In genomic region chr17:9875441-9875840, GRCh38 we compare ENCODE assay signal across 13 cellular contexts. TPM values are rescaled to one million over a fixed set of nuclear protein-coding genes. Genes with fewer than 3 reads are reported as not detected.
DNase-seq lines count a peak whose midpoint lies in the region; ATAC-seq and TF ChIP-seq lines count a peak whose summit lies in the region.
"Had no signal": no experiment of that assay in that cellular context is flagged by ENCODE, and none has a peak within 500 bp of the region (broad histone marks: within the 10 kb centered on the region; RNA-seq: fewer than 3 reads in every experiment).

No MANE protein-coding gene starts in this region.

- no peak overlapping the region for H2BK15ac ChIP-seq in mesendoderm (replicated peaks; ENCODE audit: low read depth)

- H3K27me3 ChIP-seq in duodenal mucosa (ENCODE audit: control insufficient read depth in 1 of 2, insufficient read depth in 2 of 2, low read length in 2 of 2) = no peaks in the 10 kb centered on the region
- H3K27me3 ChIP-seq in mesendoderm (ENCODE audit: insufficient read depth, low read length, poor library complexity) = no peaks in the 10 kb centered on the region
- H3K27me3 ChIP-seq: BE2C had no signal

- DNase-seq in AG10803 (ENCODE audit: low read depth) (peak; percentile 81), LoVo (ENCODE audit: low spot score) (peak; percentile 91), mesendoderm (peak; percentile 58), SHP77 (lab: John Stamatoyannopoulos, UW) (no peak), epidermal melanocyte (ENCODE audit: insufficient read length, low spot score) (no peak), GM13976 (ENCODE audit: low spot score) (no peak)
- DNase-seq: BE2C, cerebellar nuclear complex, NCI-H2029 had no signal

- H3K18ac ChIP-seq in mesendoderm (ENCODE audit: low read length) = no peak overlapping the region

- H3K4me3 ChIP-seq in AG10803 (ENCODE audit: low read length) (no peak overlapping the region), duodenal mucosa (ENCODE audit: low read depth in 1 of 2, low read length in 2 of 2) (no peak overlapping the region), mesendoderm (ENCODE audit: low read length) (no peak overlapping the region)
- H3K4me3 ChIP-seq: skin epidermis had no signal

- H3K9ac ChIP-seq in duodenal mucosa (ENCODE audit: low read depth in 1 of 2, low read length in 2 of 2) (no peak overlapping the region), mesendoderm (ENCODE audit: low read length) (no peak overlapping the region)

- H3K27ac ChIP-seq in duodenal mucosa (ENCODE audit: low read depth, low read length) (peak overlapping the region; percentile 2), mesendoderm (ENCODE audit: low read depth, low read length) (no peak overlapping the region)
- H3K27ac ChIP-seq: skin epidermis, VCaP had no signal

- H3K79me1 ChIP-seq in mesendoderm (ENCODE audit: low read length) = no peaks in the 10 kb centered on the region

- H3K36me3 ChIP-seq in duodenal mucosa (ENCODE audit: control insufficient read depth in 1 of 2, insufficient read depth in 2 of 2, low read length in 2 of 2) (no peaks in the 10 kb centered on the region), mesendoderm (ENCODE audit: control insufficient read depth, insufficient read depth, low read length) (no peaks in the 10 kb centered on the region)
- H3K36me3 ChIP-seq: BE2C had no signal

- no peak overlapping the region for H3K23ac ChIP-seq in mesendoderm (ENCODE audit: low read length)

- H2AK5ac ChIP-seq in mesendoderm (ENCODE audit: low read length) = no peak overlapping the region

- TF ChIP-seq CTCF in AG10803 (conservative IDR thresholded peaks at IDR 0.05; ENCODE audit: low read length) (no peak), GM13976 (IDR thresholded peaks at IDR 0.05; ENCODE audit: borderline replicate concordance, control extremely low read depth, extremely low read depth, insufficient read depth, missing control alignments) (no peak)

- in situ Hi-C loops in GM13976 (cut with MboI; ENCODE audit: low sequenced_read_pairs, unreplicated experiment) = no loop called here

- H3K4me1 ChIP-seq in duodenal mucosa (ENCODE audit: control insufficient read depth in 1 of 2, insufficient read depth in 2 of 2, low read length in 2 of 2) (peaks cover 0 to 7% of the 10 kb centered on the region in 2 donors), mesendoderm (ENCODE audit: control insufficient read depth, low read depth, low read length) (no peaks in the 10 kb centered on the region)
- H3K4me1 ChIP-seq: BE2C had no signal

- no peak overlapping the region for H3K4ac ChIP-seq in mesendoderm (ENCODE audit: low read depth, low read length)

- no peak overlapping the region for H3K56ac ChIP-seq in mesendoderm (ENCODE audit: low read length)

- no CpG with 5 or more reads among the region's 3 CpGs for WGBS in mesendoderm (ENCODE audit: extremely low coverage, insufficient coverage, low lambda C conversion rate)

- H2BK120ac ChIP-seq in mesendoderm (ENCODE audit: low read depth, low read length) = no peak overlapping the region

- no peaks in the 10 kb centered on the region for H3K79me2 ChIP-seq in mesendoderm (ENCODE audit: control insufficient read depth, insufficient read depth, low read length)

- H4K5ac ChIP-seq in mesendoderm (ENCODE audit: low read length) = no peak overlapping the region

- no peak overlapping the region for H2BK5ac ChIP-seq in mesendoderm (ENCODE audit: low read length)

- H4K8ac ChIP-seq in mesendoderm (ENCODE audit: low read depth, low read length) = no peak overlapping the region

- no peak for ATAC-seq in HG03108 (IDR thresholded peaks at IDR 0.05; ENCODE audit: unreplicated experiment)

- no peaks in the 10 kb centered on the region for H3K9me3 ChIP-seq in duodenal mucosa (ENCODE audit: control insufficient read depth in 1 of 2, low read length in 2 of 2)
- H3K9me3 ChIP-seq: BE2C had no signal

- H3K4me2 ChIP-seq in mesendoderm (ENCODE audit: low read length) = no peak overlapping the region

RNA-seq across cellular contexts. Expression of gene RCVRN, which starts 29.6 kb away (rescaled TPM):
- polyA plus RNA-seq in mesendoderm (2013, experiment 1 of 2) = 0.06 TPM
- 0.08 TPM for polyA plus RNA-seq in mesendoderm (2013, experiment 2 of 2)

RNA-seq across cellular contexts. Expression of gene GLP2R, which starts 49.7 kb away (rescaled TPM):
- not detected for polyA plus RNA-seq in mesendoderm (2013, experiment 1 of 2)
- not detected for polyA plus RNA-seq in mesendoderm (2013, experiment 2 of 2)

RNA-seq across cellular contexts. Expression of gene GSG1L2, which starts 53.6 kb away (rescaled TPM):
- not detected for polyA plus RNA-seq in mesendoderm (2013, experiment 1 of 2)
- not detected for polyA plus RNA-seq in mesendoderm (2013, experiment 2 of 2)

Comparison
In these comparisons a context has a peak if more than half of its experiments do, and no peak if none do; other contexts are left out.
1. DNase-seq: peak in AG10803 (single experiment), LoVo (single experiment) and mesendoderm (single experiment); none in SHP77 (0 of 2), epidermal melanocyte (single experiment) and GM13976 (single experiment).